1 cellular context compared by ENCODE assay signal in the genomic region with DNA sequence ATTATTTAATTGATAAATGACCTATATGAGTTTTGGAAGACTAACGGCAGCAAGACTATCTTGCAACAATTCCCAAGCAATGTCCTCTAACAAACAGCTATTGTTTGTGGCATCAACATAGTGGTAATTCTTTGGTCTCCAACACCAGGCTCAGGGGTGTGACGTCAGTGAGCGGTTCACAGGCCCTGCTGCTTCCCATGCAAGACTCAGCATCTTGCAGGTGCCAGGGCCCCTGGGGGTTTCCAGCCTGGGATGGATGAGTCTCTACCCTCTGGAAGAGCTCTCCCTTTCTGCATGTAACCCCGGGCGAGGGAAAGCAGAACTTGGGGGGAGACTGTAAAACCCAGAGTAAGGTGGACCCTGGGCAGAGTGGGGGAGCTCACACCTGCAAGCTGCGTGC.
TF ChIP-seq lines count a peak whose summit lies in the region.

No MANE protein-coding gene starts in this region.

TF ChIP-seq in SK-N-SH, 30 proteins besides CTCF, POLR2A, EP300 and RAD21:
- TF ChIP-seq REST (IDR thresholded peaks at IDR 0.05; ENCODE audit: low read depth, low read length) (no peak), SMC3 (IDR thresholded peaks at IDR 0.05; ENCODE audit: low read depth, low read length) (no peak), ZBTB33 (IDR thresholded peaks at IDR 0.05; ENCODE audit: borderline replicate concordance, low read depth) (no peak), SIN3A (IDR thresholded peaks at IDR 0.05; ENCODE audit: borderline replicate concordance, low read depth, low read length) (no peak), GATA2 (CRISPR knock-in tag; IDR thresholded peaks at IDR 0.05) (no peak), GABPA (IDR thresholded peaks at IDR 0.05; ENCODE audit: low read depth) (no peak), EZH2phosphoT487 (IDR thresholded peaks at IDR 0.05; ENCODE audit: borderline replicate concordance, low read depth) (no peak), TAF1 (IDR thresholded peaks at IDR 0.05; ENCODE audit: borderline replicate concordance, low read depth, low read length) (no peak), FOXJ3 (CRISPR knock-in tag; IDR thresholded peaks at IDR 0.05) (no peak), MAX (IDR thresholded peaks at IDR 0.05; ENCODE audit: low read depth) (no peak), PBX3 (IDR thresholded peaks at IDR 0.05) (no peak), USF2 (IDR thresholded peaks at IDR 0.05; ENCODE audit: borderline replicate concordance, low read depth, low read length) (no peak), TEAD4 (IDR thresholded peaks at IDR 0.05; ENCODE audit: borderline replicate concordance, insufficient read depth) (no peak), IRF3 (IDR thresholded peaks at IDR 0.05; ENCODE audit: low read depth, low read length) (no peak), FOSL2 (IDR thresholded peaks at IDR 0.05; ENCODE audit: borderline replicate concordance, low read depth) (no peak), RXRA (IDR thresholded peaks at IDR 0.05; ENCODE audit: borderline replicate concordance, low read depth) (no peak), NRF1 (IDR thresholded peaks at IDR 0.05; ENCODE audit: low read depth, low read length) (no peak)
